10 cellular contexts compared by ENCODE assay signal in the genomic region with DNA sequence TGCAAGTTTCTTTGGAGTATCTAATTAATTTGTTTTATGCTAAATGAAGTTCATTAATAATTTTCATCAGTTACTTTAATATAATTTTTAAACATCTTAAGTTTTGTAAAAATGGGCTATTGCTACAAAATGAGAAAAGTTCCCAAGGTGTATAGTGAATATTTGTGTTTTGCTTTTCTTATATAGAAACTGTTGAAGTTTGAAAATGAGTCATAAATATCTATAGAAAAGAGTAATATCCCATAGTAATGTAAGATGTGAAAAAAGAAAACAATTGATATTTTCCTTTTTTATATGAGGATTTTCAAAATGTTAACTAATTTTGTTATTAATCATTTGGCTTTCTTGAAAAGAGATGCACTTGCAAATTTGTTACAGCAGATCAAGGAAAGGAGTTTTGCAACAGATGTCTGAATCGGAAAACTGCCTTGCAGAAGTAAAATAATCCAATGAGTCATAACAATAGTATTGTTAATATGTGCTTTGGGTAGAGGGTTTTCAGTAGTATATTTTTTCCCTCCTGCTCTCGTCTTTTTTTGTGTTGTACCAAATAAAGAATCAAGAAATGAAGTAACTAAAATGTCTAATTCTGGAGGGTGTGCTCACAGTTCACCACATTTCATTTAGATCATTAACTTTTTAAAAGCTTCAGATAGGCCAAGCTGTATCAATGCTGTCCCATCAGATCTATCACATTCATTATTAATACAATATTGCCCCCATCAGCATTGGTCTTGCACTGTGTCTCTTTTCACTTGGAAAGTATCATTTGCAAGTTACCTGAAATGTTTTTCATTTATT. TPM values are rescaled to one million over a fixed set of nuclear protein-coding genes. Genes with fewer than 3 reads are reported as not detected.
DNase-seq lines count a peak whose midpoint lies in the region; ATAC-seq, FAIRE-seq and TF ChIP-seq lines count a peak whose summit lies in the region.
"Had no signal": no experiment of that assay in that cellular context is flagged by ENCODE, and none has a peak within 500 bp of the region (broad histone marks: within the 10 kb centered on the region; RNA-seq: fewer than 3 reads in every experiment).

No MANE protein-coding gene starts in this region.

- no peak overlapping the region for H3K4me3 Mint-ChIP-seq in CD8-positive, alpha-beta T cell

- no peak overlapping the region for H4K5ac ChIP-seq in mesendoderm (ENCODE audit: low read length)

- BruUV-seq in endothelial cell of umbilical vein (replicated peaks; lab: Mats Ljungman, UMichigan) = no TSS peak

- ATAC-seq in GM21381 (IDR thresholded peaks at IDR 0.05; ENCODE audit: unreplicated experiment) (peak; percentile 68), HG03280 (IDR thresholded peaks at IDR 0.05; ENCODE audit: unreplicated experiment) (peak; percentile 74)
- ATAC-seq in CD8-positive, alpha-beta T cell = no peak

- H3K4me1 ChIP-seq in endothelial cell of umbilical vein (ENCODE audit: control insufficient read depth, extremely low read depth, insufficient read depth, low read length) = no peaks in the 10 kb centered on the region
- H3K4me1 ChIP-seq in CD8-positive, alpha-beta T cell (ENCODE audit: insufficient read depth, low read length) = no peaks in the 10 kb centered on the region
- H3K4me1 ChIP-seq in mesendoderm (ENCODE audit: control insufficient read depth, low read depth, low read length) = no peaks in the 10 kb centered on the region

- peak; percentile 43 for TF ChIP-seq CTCF in GM10248 (IDR thresholded peaks at IDR 0.05; ENCODE audit: control extremely low read depth, extremely low read depth, low read depth, missing control alignments)
- no peak for TF ChIP-seq CTCF in endothelial cell of umbilical vein (IDR thresholded peaks at IDR 0.05; ENCODE audit: extremely low read depth in 1 of 2, insufficient read depth in 1 of 2, low read depth in 1 of 2, low read length in 2 of 2)
- TF ChIP-seq CTCF in CD8-positive, alpha-beta T cell (IDR thresholded peaks at IDR 0.05) = no peak

- H3K4me2 ChIP-seq in endothelial cell of umbilical vein (ENCODE audit: insufficient read depth, low read length) (no peak overlapping the region), mesendoderm (ENCODE audit: low read length) (no peak overlapping the region)

- no peak overlapping the region for H2BK15ac ChIP-seq in mesendoderm (replicated peaks; ENCODE audit: low read depth)

- H3K9me3 Mint-ChIP-seq in CD8-positive, alpha-beta T cell = no peaks in the 10 kb centered on the region

- H3K36me3 Mint-ChIP-seq in CD8-positive, alpha-beta T cell = no peaks in the 10 kb centered on the region

- H3K4me1 Mint-ChIP-seq in CD8-positive, alpha-beta T cell (ENCODE audit: low read depth) = no peaks in the 10 kb centered on the region

- intact Hi-C loops in endothelial cell of umbilical vein (cut with micrococcal nuclease) = no loop called here
- intact Hi-C loops in CD8-positive, alpha-beta T cell (cut with DNase I, micrococcal nuclease) = no loop called here

- no peaks in the 10 kb centered on the region for H3K9me3 ChIP-seq in endothelial cell of umbilical vein (replicated peaks; ENCODE audit: control insufficient read depth, insufficient read depth, low read length)
- no peaks in the 10 kb centered on the region for H3K9me3 ChIP-seq in CD8-positive, alpha-beta T cell (ENCODE audit: low read length)
- H3K9me3 ChIP-seq: SJSA1 had no signal

- no peak overlapping the region for H3K23ac ChIP-seq in mesendoderm (ENCODE audit: low read length)

- H3K79me1 ChIP-seq in mesendoderm (ENCODE audit: low read length) = no peaks in the 10 kb centered on the region

- H3K27ac ChIP-seq in endothelial cell of umbilical vein (ENCODE audit: insufficient read depth, low read depth, low read length) (no peak overlapping the region), mesendoderm (ENCODE audit: low read depth, low read length) (no peak overlapping the region)
- no peak overlapping the region for H3K27ac ChIP-seq in CD8-positive, alpha-beta T cell (ENCODE audit: low read depth, low read length)
- H3K27ac ChIP-seq: cardiac muscle cell, SJSA1 had no signal

- no peaks in the 10 kb centered on the region for H3K9me1 ChIP-seq in endothelial cell of umbilical vein (replicated peaks; ENCODE audit: control insufficient read depth, extremely low read depth, insufficient read depth, low read length)

- H3K79me2 ChIP-seq in endothelial cell of umbilical vein (ENCODE audit: control insufficient read depth, insufficient read depth, low read length) = no peaks in the 10 kb centered on the region
- H3K79me2 ChIP-seq in mesendoderm (ENCODE audit: control insufficient read depth, insufficient read depth, low read length) = no peaks in the 10 kb centered on the region

- H4K20me1 ChIP-seq in endothelial cell of umbilical vein (replicated peaks; ENCODE audit: control insufficient read depth, extremely low read depth, insufficient read depth, low read length) = no peaks in the 10 kb centered on the region

- no peak overlapping the region for H2AK5ac ChIP-seq in mesendoderm (ENCODE audit: low read length)

- H3K27me3 ChIP-seq in endothelial cell of umbilical vein (ENCODE audit: control insufficient read depth in 2 of 2, insufficient read depth in 2 of 2, low read length in 2 of 2) (no peaks in the 10 kb centered on the region), mesendoderm (ENCODE audit: insufficient read depth, low read length, poor library complexity) (no peaks in the 10 kb centered on the region)
- no peaks in the 10 kb centered on the region for H3K27me3 ChIP-seq in CD8-positive, alpha-beta T cell (ENCODE audit: insufficient read depth, low read length)
- H3K27me3 ChIP-seq: cardiac muscle cell, SJSA1 had no signal

- H3K56ac ChIP-seq in mesendoderm (ENCODE audit: low read length) = no peak overlapping the region

- H3K27ac Mint-ChIP-seq in CD8-positive, alpha-beta T cell = no peak overlapping the region

- FAIRE-seq in endothelial cell of umbilical vein (lab: Jason Lieb, UNC) = no peak

- no peak for TF ChIP-seq POLR2A in endothelial cell of umbilical vein (IDR thresholded peaks at IDR 0.05; ENCODE audit: low read depth, low read length)

- CTCF ChIA-PET in GM10248 (lab: Yijun Ruan, JAX) (interaction anchor here (0.7 to 1.6 kb wide), 10 partner anchors 7 to 428 kb away, joined by 3 to 5 read pairs (median 3); a partner anchor contains a TSS), endothelial cell of umbilical vein (lab: Charles Lee) (interaction anchor here (0.8 to 1.4 kb wide), 8 partner anchors 13 to 427 kb away, joined by 3 to 6 read pairs (median 4); a partner anchor contains a TSS)
- CTCF ChIA-PET in CD8-positive, alpha-beta T cell (lab: Charles Lee) = no interaction called here

- dilution Hi-C loops in endothelial cell of umbilical vein (cut with MboI; ENCODE audit: extremely low pct_ligation_motif_present, low sequenced_read_pairs) = no loop called here

- H3K18ac ChIP-seq in mesendoderm (ENCODE audit: low read length) = no peak overlapping the region

- H3K27me3 Mint-ChIP-seq in CD8-positive, alpha-beta T cell (ENCODE audit: low read depth) = no peaks in the 10 kb centered on the region

- POLR2A ChIA-PET in GM10248 (lab: Yijun Ruan, JAX) (no interaction called here), endothelial cell of umbilical vein (lab: Charles Lee) (no interaction called here)
- POLR2A ChIA-PET in CD8-positive, alpha-beta T cell (lab: Charles Lee) = no interaction called here

- WGBS in mesendoderm (ENCODE audit: extremely low coverage, insufficient coverage, low lambda C conversion rate) = no CpG with 5 or more reads among the region's 2 CpGs

- DNase-seq in GM10248 (ENCODE audit: extremely low spot score) = peak; percentile 28
- DNase-seq in endothelial cell of umbilical vein (ENCODE audit: low read depth, low spot score) = peak; percentile 18
- no peak for DNase-seq in GDM1 (lab: John Stamatoyannopoulos, UW)
- no peak for DNase-seq in CD8-positive, alpha-beta T cell
- no peak for DNase-seq in mesendoderm
- no peak for DNase-seq in NCI-H1092 (lab: John Stamatoyannopoulos, UW)

- no peak overlapping the region for H3K4me3 ChIP-seq in endothelial cell of umbilical vein (replicated peaks in 1 of 3; ENCODE audit: insufficient read depth in 1 of 3, low read depth in 1 of 3, low read length in 3 of 3)
- no peak overlapping the region for H3K4me3 ChIP-seq in CD8-positive, alpha-beta T cell (ENCODE audit: low read depth, low read length)
- H3K4me3 ChIP-seq in mesendoderm (ENCODE audit: low read length) = no peak overlapping the region
- H3K4me3 ChIP-seq: cardiac muscle cell, SJSA1 had no signal

- no peak overlapping the region for H3K4ac ChIP-seq in mesendoderm (ENCODE audit: low read depth, low read length)

- H3K36me3 ChIP-seq in endothelial cell of umbilical vein (ENCODE audit: control insufficient read depth in 2 of 2, extremely low read depth in 1 of 2, insufficient read depth in 2 of 2, low read length in 2 of 2) (no peaks in the 10 kb centered on the region), mesendoderm (ENCODE audit: control insufficient read depth, insufficient read depth, low read length) (no peaks in the 10 kb centered on the region)
- H3K36me3 ChIP-seq in CD8-positive, alpha-beta T cell (ENCODE audit: insufficient read depth, low read length) = no peaks in the 10 kb centered on the region
- H3K36me3 ChIP-seq: cardiac muscle cell, SJSA1 had no signal

- H3K9ac ChIP-seq in endothelial cell of umbilical vein (replicated peaks; ENCODE audit: extremely low read depth, insufficient read depth, low read length) = no peak overlapping the region
- H3K9ac ChIP-seq in mesendoderm (ENCODE audit: low read length) = no peak overlapping the region

- H2BK120ac ChIP-seq in mesendoderm (ENCODE audit: low read depth, low read length) = no peak overlapping the region

- H2AFZ ChIP-seq in endothelial cell of umbilical vein (ENCODE audit: low read depth, low read length) = no peak overlapping the region

- no peak overlapping the region for H2BK5ac ChIP-seq in mesendoderm (ENCODE audit: low read length)

- H4K8ac ChIP-seq in mesendoderm (ENCODE audit: low read depth, low read length) = no peak overlapping the region

RNA-seq across cellular contexts. Expression of a gene that starts 15.5 kb away (rescaled TPM):
- 1.7 and 1.9 TPM in 2 replicates for total RNA-seq in endothelial cell of umbilical vein
- 0.53 and 0.69 TPM in 2 replicates for polyA plus RNA-seq in endothelial cell of umbilical vein
- 0.59 and 0.92 TPM in 2 replicates for polyA plus RNA-seq in endothelial cell of umbilical vein (2011; cell fraction: cytosol; rRNA removed)
- 0.36 and 1.0 TPM in 2 replicates for polyA plus RNA-seq in endothelial cell of umbilical vein (2011; cell fraction: nucleus; rRNA removed)
- polyA plus RNA-seq in endothelial cell of umbilical vein (2012) = 0.74 and 0.75 TPM in 2 replicates
- polyA minus RNA-seq in endothelial cell of umbilical vein = 2.0 and 2.6 TPM in 2 replicates
- polyA minus RNA-seq in endothelial cell of umbilical vein (2011; cell fraction: cytosol; rRNA and poly(A)+ RNA removed) = 1.8 TPM
- polyA minus RNA-seq in endothelial cell of umbilical vein (2011; cell fraction: nucleus; rRNA and poly(A)+ RNA removed) = 0.29 and 0.91 TPM in 2 replicates
- total RNA-seq in CD8-positive, alpha-beta T cell = under 1 TPM in 1 of 2 experiments, not detected in 1; 0.24 TPM
- polyA plus RNA-seq in mesendoderm (2013, experiment 1 of 2) = 1.7 TPM
- polyA plus RNA-seq in mesendoderm (2013, experiment 2 of 2) = 1.2 TPM

RNA-seq across cellular contexts. Expression of a gene that starts 30.2 kb away (rescaled TPM):
- total RNA-seq in endothelial cell of umbilical vein = 18.5 and 22.1 TPM in 2 replicates
- 8.4 and 8.6 TPM in 2 replicates for polyA plus RNA-seq in endothelial cell of umbilical vein
- 10.3 and 11.4 TPM in 2 replicates for polyA plus RNA-seq in endothelial cell of umbilical vein (2011; cell fraction: cytosol; rRNA removed)
- 12.0 and 14.6 TPM in 2 replicates for polyA plus RNA-seq in endothelial cell of umbilical vein (2011; cell fraction: nucleus; rRNA removed)
- polyA plus RNA-seq in endothelial cell of umbilical vein (2012) = 12.7 and 19.5 TPM in 2 replicates
- polyA minus RNA-seq in endothelial cell of umbilical vein = 15.2 and 15.4 TPM in 2 replicates
- 8.8 TPM for polyA minus RNA-seq in endothelial cell of umbilical vein (2011; cell fraction: cytosol; rRNA and poly(A)+ RNA removed)
- 20.7 and 28.3 TPM in 2 replicates for polyA minus RNA-seq in endothelial cell of umbilical vein (2011; cell fraction: nucleus; rRNA and poly(A)+ RNA removed)
- total RNA-seq in CD8-positive, alpha-beta T cell = 10 to 100 TPM; 14.5 to 15.9 TPM
- polyA plus RNA-seq in mesendoderm (2013, experiment 1 of 2) = 43.9 TPM
- polyA plus RNA-seq in mesendoderm (2013, experiment 2 of 2) = 44.0 TPM

RNA-seq across cellular contexts. Expression of a gene that starts 55.8 kb away (rescaled TPM):
- 121 and 130 TPM in 2 replicates for total RNA-seq in endothelial cell of umbilical vein
- polyA plus RNA-seq in endothelial cell of umbilical vein = 46.8 and 49.4 TPM in 2 replicates
- polyA plus RNA-seq in endothelial cell of umbilical vein (2011; cell fraction: cytosol; rRNA removed) = 102 and 105 TPM in 2 replicates
- polyA plus RNA-seq in endothelial cell of umbilical vein (2011; cell fraction: nucleus; rRNA removed) = 85.7 and 104 TPM in 2 replicates
- 99.2 and 118 TPM in 2 replicates for polyA plus RNA-seq in endothelial cell of umbilical vein (2012)
- 84.8 and 95.2 TPM in 2 replicates for polyA minus RNA-seq in endothelial cell of umbilical vein
- 37.5 TPM for polyA minus RNA-seq in endothelial cell of umbilical vein (2011; cell fraction: cytosol; rRNA and poly(A)+ RNA removed)
- polyA minus RNA-seq in endothelial cell of umbilical vein (2011; cell fraction: nucleus; rRNA and poly(A)+ RNA removed) = 124 and 190 TPM in 2 replicates
- total RNA-seq in CD8-positive, alpha-beta T cell = 1 to 10 TPM in 1 of 2 experiments, under 1 TPM in 1; 0.81 to 1.4 TPM
- polyA plus RNA-seq in mesendoderm (2013, experiment 1 of 2) = 128 TPM
- 126 TPM for polyA plus RNA-seq in mesendoderm (2013, experiment 2 of 2)

Comparison
In these comparisons a context has a peak if more than half of its experiments do, and no peak if none do; other contexts are left out.
1. DNase-seq: peak in GM10248 (single experiment) and endothelial cell of umbilical vein (single experiment); none in GDM1 (single experiment), CD8-positive, alpha-beta T cell (0 of 7), mesendoderm (single experiment) and NCI-H1092 (single experiment).
2. RNA of a gene that starts 55.8 kb away (total RNA-seq): 121 to 130 TPM in endothelial cell of umbilical vein; 0.81 to 1.4 TPM in CD8-positive, alpha-beta T cell; every median in the first group is over 10 times any median in the second.